ENCODE assay signal across 32 cellular contexts in the genomic region with DNA sequence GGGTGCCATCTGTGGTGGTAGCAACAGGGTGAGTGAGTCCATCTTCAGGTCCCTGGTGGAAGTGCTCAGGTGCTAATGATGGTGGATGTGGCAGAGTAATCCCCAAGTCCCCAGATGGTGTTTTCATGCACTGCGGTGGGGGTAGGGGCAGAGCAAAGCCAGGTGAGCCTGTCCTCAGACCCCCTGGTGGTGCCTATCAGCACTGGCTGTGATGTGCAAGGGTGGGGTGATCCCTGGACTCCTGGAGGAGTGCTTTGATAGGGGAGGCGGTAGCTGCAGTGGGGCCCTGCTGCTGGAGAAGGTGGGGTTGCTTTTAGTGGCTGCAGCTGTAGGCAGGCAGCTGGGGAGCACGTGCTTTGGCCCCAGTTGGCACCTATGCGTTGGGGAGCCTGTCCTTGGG.
"Had no signal": no experiment of that assay in that cellular context is flagged by ENCODE, and none has a peak within 500 bp of the region (broad histone marks: within the 10 kb centered on the region; RNA-seq: fewer than 3 reads in every experiment).

No MANE protein-coding gene starts in this region.

- ATAC-seq: naive thymus-derived CD8-positive, alpha-beta T cell; psoas muscle; right cardiac atrium; sciatic nerve; stimulated activated memory B cell treated with anti-CD40 and anti-IgM and Interleukin-4, amounts not matched to agents 10 μg/mL and 1 μg/mL and 100 μg/mL, for 72 hours; stimulated activated naive CD8-positive, alpha-beta T cell treated with anti-CD3 and anti-CD28 coated beads, Interleukin-15, amount 100 ng/mL, for 72 hours; stimulated activated naive CD8-positive, alpha-beta T cell treated with anti-CD3 and anti-CD28 coated beads, Interleukin-15, Interleukin-2, amounts not matched to agents 100 U/mL and 50 U/mL, for 24 hours had no signal

- H3K9me3 Mint-ChIP-seq: type B pancreatic cell had no signal

- H3K9ac ChIP-seq: parathyroid adenoma had no signal

- H3K4me1 ChIP-seq: parathyroid adenoma, psoas muscle, spleen, suprapubic skin, testis, tibial artery, transverse colon, upper lobe of right lung, uterus had no signal

- H2AFZ ChIP-seq: parathyroid adenoma had no signal

- H3K36me3 Mint-ChIP-seq: type B pancreatic cell had no signal

- DNase-seq: naive B cell; naive thymus-derived CD8-positive, alpha-beta T cell; nephron progenitor cell; occipital lobe; ovary; posterior cingulate gyrus; psoas muscle; spleen; stimulated activated CD4-positive, alpha-beta T cell treated with anti-CD3 and anti-CD28 coated beads, Interleukin-12 subunit alpha, Interleukin-12 subunit beta, amount 100 ng/mL, for 4 hours; stimulated activated CD4-positive, alpha-beta T cell treated with anti-CD3 and anti-CD28 coated beads, Interleukin-1b, Interleukin-23, amount 100 ng/mL, for 48 hours; stimulated activated CD4-positive, alpha-beta T cell treated with anti-CD3 and anti-CD28 coated beads, Interleukin-4, amount 100 ng/mL, for 1 hour; stimulated activated CD4-positive, alpha-beta T cell treated with anti-CD3 and anti-CD28 coated beads, Interleukin-4, amount 100 ng/mL, for 4 hours; stimulated activated CD8-positive, alpha-beta memory T cell treated with anti-CD3 and anti-CD28 coated beads, Interleukin-4, amount 100 ng/mL, for 48 hours; stimulated activated naive CD4-positive, alpha-beta T cell; stimulated activated naive CD8-positive, alpha-beta T cell treated with anti-CD3 and anti-CD28 coated beads, Interleukin-15, amount 100 ng/mL, for 72 hours; stimulated activated naive CD8-positive, alpha-beta T cell treated with anti-CD3 and anti-CD28 coated beads, Interleukin-15, Interleukin-2, amounts not matched to agents 100 U/mL and 50 U/mL, for 24 hours; substantia nigra; testis; tibial artery; transverse colon; upper lobe of right lung; uterus had no signal

- H3K36me3 ChIP-seq: ovary, spleen, suprapubic skin, tibial artery, upper lobe of right lung, uterus had no signal

- H3K27ac Mint-ChIP-seq: naive B cell; natural killer cell treated with Interleukin-12 subunit alpha and Interleukin-12 subunit beta and Interleukin-15 and Interleukin-18, amount 100 ng/mL, for 72 hours; nephron progenitor cell; progenitor cell of endocrine pancreas; stimulated activated memory B cell treated with anti-CD40 and anti-IgM and Interleukin-4, amounts not matched to agents 10 μg/mL and 1 μg/mL and 100 μg/mL, for 72 hours; stimulated activated naive CD8-positive, alpha-beta T cell treated with anti-CD3 and anti-CD28 coated beads, Interleukin-15, amount 100 ng/mL, for 72 hours; type B pancreatic cell had no signal

- H3K27me3 ChIP-seq: ovary, spleen, suprapubic skin, testis, tibial artery, transverse colon, upper lobe of right lung, uterus had no signal

- H3K79me2 ChIP-seq: parathyroid adenoma had no signal

- H3K4me2 ChIP-seq: smooth muscle cell had no signal

- H3K27ac ChIP-seq: ovary, parathyroid adenoma, psoas muscle, skin epidermis, spleen, suprapubic skin, testis, tibial artery, transverse colon, upper lobe of right lung, uterus had no signal

- H3K9me3 ChIP-seq: ovary, suprapubic skin, testis had no signal

- H3K4me1 Mint-ChIP-seq: naive B cell; naive thymus-derived CD8-positive, alpha-beta T cell; nephron progenitor cell; stimulated activated memory B cell treated with anti-CD40 and anti-IgM and Interleukin-4, amounts not matched to agents 10 μg/mL and 1 μg/mL and 100 μg/mL, for 72 hours; stimulated activated naive CD8-positive, alpha-beta T cell treated with anti-CD3 and anti-CD28 coated beads, Interleukin-15, amount 100 ng/mL, for 72 hours had no signal

- H3K27me3 Mint-ChIP-seq: progenitor cell of endocrine pancreas, type B pancreatic cell had no signal

- H3K4me3 Mint-ChIP-seq: naive thymus-derived CD8-positive, alpha-beta T cell; natural killer cell treated with Interleukin-12 subunit alpha and Interleukin-12 subunit beta and Interleukin-15 and Interleukin-18, amount 100 ng/mL, for 72 hours; nephron progenitor cell; stimulated activated memory B cell treated with anti-CD40 and anti-IgM and Interleukin-4, amounts not matched to agents 10 μg/mL and 1 μg/mL and 100 μg/mL, for 72 hours; stimulated activated naive CD8-positive, alpha-beta T cell treated with anti-CD3 and anti-CD28 coated beads, Interleukin-15, amount 100 ng/mL, for 72 hours; type B pancreatic cell had no signal

- H3K4me3 ChIP-seq: ovary, psoas muscle, skin epidermis, smooth muscle cell, spleen, suprapubic skin, testis, tibial artery, transverse colon, upper lobe of right lung, uterus had no signal
